1 cellular context compared by ENCODE assay signal in genomic region chr21:43283136-43283924, GRCh38.
TF ChIP-seq lines count a peak whose summit lies in the region.

No MANE protein-coding gene starts in this region.

TF ChIP-seq in HepG2, 621 proteins besides CTCF, POLR2A, EP300 and RAD21 (continues in another document):
- TF ChIP-seq BRCA1 (CRISPR knock-in tag; IDR thresholded peaks at IDR 0.05), result no peak
- TF ChIP-seq ZBTB33 (CRISPR knock-in tag; IDR thresholded peaks at IDR 0.05), result no peak
- no peak for TF ChIP-seq MTA1 (CRISPR knock-in tag; IDR thresholded peaks at IDR 0.05; ENCODE audit: borderline replicate concordance)
- TF ChIP-seq ZNF34 (CRISPR knock-in tag; IDR thresholded peaks at IDR 0.05; ENCODE audit: borderline replicate concordance), result no peak
- 0 out of 2 replicates have a peak, but pooled peaks have one; percentile 37 for TF ChIP-seq SOX6 (IDR thresholded peaks at IDR 0.05)
- TF ChIP-seq SOX6 (CRISPR knock-in tag; IDR thresholded peaks at IDR 0.05), result no peak
- no peak for TF ChIP-seq HBP1 (CRISPR knock-in tag; IDR thresholded peaks at IDR 0.05; ENCODE audit: low read depth)
- TF ChIP-seq TFDP2 (CRISPR knock-in tag; IDR thresholded peaks at IDR 0.05), result no peak
- no peak for TF ChIP-seq HNRNPH1 (optimal IDR thresholded peaks at IDR 0.05; ENCODE audit: low read depth, low read length)
- TF ChIP-seq ZNF878 (CRISPR knock-in tag; IDR thresholded peaks at IDR 0.05), result no peak
- TF ChIP-seq PBX2 (CRISPR knock-in tag; IDR thresholded peaks at IDR 0.05), result no peak
- TF ChIP-seq LCORL (IDR thresholded peaks at IDR 0.05), result no peak
- TF ChIP-seq LCORL (CRISPR knock-in tag; IDR thresholded peaks at IDR 0.05), result no peak
- TF ChIP-seq AHDC1 (CRISPR knock-in tag; IDR thresholded peaks at IDR 0.05; ENCODE audit: borderline replicate concordance), result no peak
- no peak for TF ChIP-seq ZSCAN31 (CRISPR knock-in tag; IDR thresholded peaks at IDR 0.05; ENCODE audit: low read depth)
- TF ChIP-seq FOXP1 (IDR thresholded peaks at IDR 0.05), result peak; percentile 27; the same call in 1 of the 2 replicates
- no peak for TF ChIP-seq FOXP1 (CRISPR knock-in tag; IDR thresholded peaks at IDR 0.05)
- no peak for TF ChIP-seq SUZ12 (IDR thresholded peaks at IDR 0.05; ENCODE audit: low read depth, low read length)
- TF ChIP-seq ZFP91 (CRISPR knock-in tag; IDR thresholded peaks at IDR 0.05; ENCODE audit: borderline replicate concordance), result no peak
- 0 out of 2 replicates have a peak, but pooled peaks have one; percentile 31 for TF ChIP-seq NBN (conservative IDR thresholded peaks at IDR 0.05)
- no peak for TF ChIP-seq MEIS2 (CRISPR knock-in tag; IDR thresholded peaks at IDR 0.05)
- no peak for TF ChIP-seq ZBTB40 (IDR thresholded peaks at IDR 0.05)
- TF ChIP-seq ZBTB40 (CRISPR knock-in tag; IDR thresholded peaks at IDR 0.05), result no peak
- TF ChIP-seq NFRKB (IDR thresholded peaks at IDR 0.05), result no peak
- TF ChIP-seq HOMEZ (CRISPR knock-in tag; IDR thresholded peaks at IDR 0.05; ENCODE audit: low read depth), result no peak
- no peak for TF ChIP-seq ZNF296 (CRISPR knock-in tag; conservative IDR thresholded peaks at IDR 0.05)
